Comparison of ENCODE assay signal across 11 cellular contexts in the genomic region with DNA sequence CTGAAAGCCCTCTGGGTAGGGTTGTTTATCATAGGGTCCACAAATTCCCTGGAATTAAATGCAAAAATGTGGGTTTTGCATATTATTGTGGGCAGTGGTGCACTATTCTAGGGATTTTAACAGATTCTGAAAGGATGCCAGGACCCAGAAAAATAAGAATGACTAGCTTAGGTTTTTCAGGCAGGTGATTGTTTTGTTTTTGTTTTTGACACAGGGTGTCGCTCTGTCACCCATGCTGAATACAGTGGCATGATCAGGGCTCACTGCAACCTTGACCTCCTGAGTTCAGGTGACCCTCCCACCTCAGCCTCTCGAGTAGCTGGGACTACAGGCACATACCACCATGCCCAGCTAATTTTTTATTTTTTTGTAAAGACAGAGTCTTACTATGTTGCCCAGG. TPM values are rescaled to one million over a fixed set of nuclear protein-coding genes. Genes with fewer than 3 reads are reported as not detected.
DNase-seq lines count a peak whose midpoint lies in the region; ATAC-seq, FAIRE-seq and TF ChIP-seq lines count a peak whose summit lies in the region.
"Had no signal": no experiment of that assay in that cellular context is flagged by ENCODE, and none has a peak within 500 bp of the region (broad histone marks: within the 10 kb centered on the region; RNA-seq: fewer than 3 reads in every experiment).

No MANE protein-coding gene starts in this region.

- TSS peak; percentile 89 for BruUV-seq in endothelial cell of umbilical vein (replicated peaks; lab: Mats Ljungman, UMichigan)

- FAIRE-seq in A549 (lab: Jason Lieb, UNC) (no peak), endothelial cell of umbilical vein (lab: Jason Lieb, UNC) (no peak)

- H3K4ac ChIP-seq in neuronal stem cell (ENCODE audit: low read length) = no peak overlapping the region

- H3K4me3 ChIP-seq in A549 (no peak overlapping the region), endothelial cell of umbilical vein (replicated peaks in 1 of 3; ENCODE audit: insufficient read depth in 1 of 3, low read depth in 1 of 3, low read length in 3 of 3) (no peak overlapping the region), neuronal stem cell (ENCODE audit: low read length in 2 of 2) (no peak overlapping the region), ovary (no peak overlapping the region)

- no peaks in the 10 kb centered on the region for H4K20me1 ChIP-seq in endothelial cell of umbilical vein (replicated peaks; ENCODE audit: control insufficient read depth, extremely low read depth, insufficient read depth, low read length)

- no peak overlapping the region for H3K23ac ChIP-seq in neuronal stem cell (ENCODE audit: low read depth, low read length, poor library complexity)

- TF ChIP-seq EP300 in A549 (IDR thresholded peaks at IDR 0.05) = no peak
- no peak for TF ChIP-seq EP300 in ovary (IDR thresholded peaks at IDR 0.05)

- H3K27ac ChIP-seq in A549 (peak overlapping the region; percentile 83 to 94), endothelial cell of umbilical vein (ENCODE audit: insufficient read depth, low read depth, low read length) (peak overlapping the region; percentile 91), neuronal stem cell (replicated peaks; ENCODE audit: low read length) (peak overlapping the region; percentile 1), ovary (peak overlapping the region in 1 of 2 donors; percentile 39)

- H2AFZ ChIP-seq in endothelial cell of umbilical vein (ENCODE audit: low read depth, low read length) = peak overlapping the region; percentile 20
- H2AFZ ChIP-seq in neuronal stem cell (ENCODE audit: low read length) = peak overlapping the region; percentile 75

- H3K27me3 ChIP-seq in endothelial cell of umbilical vein (ENCODE audit: control insufficient read depth in 2 of 2, insufficient read depth in 2 of 2, low read length in 2 of 2) = no peaks in the 10 kb centered on the region
- H3K27me3 ChIP-seq in neuronal stem cell (ENCODE audit: control insufficient read depth in 3 of 3, insufficient read depth in 3 of 3, low read depth in 1 of 3, low read length in 3 of 3) = peaks cover 0 to 31% (median 11%) of the 10 kb centered on the region in 3 experiments
- no peaks in the 10 kb centered on the region for H3K27me3 ChIP-seq in ovary

- TF ChIP-seq RAD21 in A549 (conservative IDR thresholded peaks at IDR 0.05 in 1 of 2, IDR thresholded peaks at IDR 0.05 in 1 of 2) = 0 out of 5 replicates have a peak, but pooled peaks of 1 of the 2 experiments have one; percentile 19

- H4K91ac ChIP-seq in neuronal stem cell (ENCODE audit: low read depth, low read length, poor library complexity) = no peak overlapping the region

- intact Hi-C loops in endothelial cell of umbilical vein (cut with micrococcal nuclease) = no loop called here
- intact Hi-C loops in ovary (cut with DNase I) = no loop called here

- peaks cover 0 to 4% of the 10 kb centered on the region in 2 experiments for H3K36me3 ChIP-seq in endothelial cell of umbilical vein (ENCODE audit: control insufficient read depth in 2 of 2, extremely low read depth in 1 of 2, insufficient read depth in 2 of 2, low read length in 2 of 2)
- no peaks in the 10 kb centered on the region for H3K36me3 ChIP-seq in neuronal stem cell (replicated peaks in 1 of 2; ENCODE audit: control insufficient read depth in 2 of 2, insufficient read depth in 2 of 2, low read length in 2 of 2)
- no peaks in the 10 kb centered on the region for H3K36me3 ChIP-seq in ovary

- TF ChIP-seq POLR2A in A549 (IDR thresholded peaks at IDR 0.05; ENCODE audit: low read length) (no peak), endothelial cell of umbilical vein (IDR thresholded peaks at IDR 0.05; ENCODE audit: low read depth, low read length) (no peak), ovary (IDR thresholded peaks at IDR 0.05) (no peak)

- 77% methylated on average over 2 of the region's 2 CpGs for WGBS in A549 (ENCODE audit: missing lambda C conversion rate)
- WGBS in neuronal stem cell (ENCODE audit: extremely low coverage in 2 of 2, insufficient read length in 2 of 2, insufficient replicate concordance in 1 of 2), 2 donors = no CpG with 5 or more reads among the region's 2 CpGs
- WGBS in ovary, 3 donors = 79 to 80% (median 79%) methylated on average over 2 of the region's 2 CpGs

- H3K4me1 ChIP-seq in A549 (peaks cover 20% of the 10 kb centered on the region), endothelial cell of umbilical vein (ENCODE audit: control insufficient read depth, extremely low read depth, insufficient read depth, low read length) (peaks cover 54% of the 10 kb centered on the region), neuronal stem cell (ENCODE audit: control insufficient read depth in 2 of 2, insufficient read depth in 1 of 2, low read depth in 1 of 2, low read length in 2 of 2) (peaks cover 4 to 7% of the 10 kb centered on the region in 2 donors), ovary (ENCODE audit: insufficient read depth) (peaks cover 3% of the 10 kb centered on the region)

- CTCF ChIA-PET in A549 (lab: Yijun Ruan, JAX) = interaction anchor here (0.6 to 3.5 kb wide), 16 partner anchors 11 to 653 kb away, joined by 3 to 15 read pairs (median 4); a partner anchor contains a TSS
- CTCF ChIA-PET in endothelial cell of umbilical vein (lab: Charles Lee) = interaction anchor here (0.7 to 2.2 kb wide), 19 partner anchors 9 to 607 kb away, joined by 3 to 15 read pairs (median 4); a partner anchor contains a TSS

- H2BK12ac ChIP-seq in neuronal stem cell (ENCODE audit: low read length) = no peak overlapping the region

- H2AK5ac ChIP-seq in neuronal stem cell (ENCODE audit: low read depth, low read length) = no peak overlapping the region

- H2BK5ac ChIP-seq in neuronal stem cell (ENCODE audit: low read length) = no peak overlapping the region

- no peak overlapping the region for H4K8ac ChIP-seq in neuronal stem cell (ENCODE audit: low read depth, low read length)

- H3K79me2 ChIP-seq in endothelial cell of umbilical vein (ENCODE audit: control insufficient read depth, insufficient read depth, low read length) = no peaks in the 10 kb centered on the region

- H3K18ac ChIP-seq in neuronal stem cell (ENCODE audit: low read length) = no peak overlapping the region

- dilution Hi-C loops in endothelial cell of umbilical vein (cut with MboI; ENCODE audit: extremely low pct_ligation_motif_present, low sequenced_read_pairs) = no loop called here

- DNase-seq in A549 (ENCODE audit: low read depth in 1 of 2, low spot score in 1 of 2) (no peak), NCI-H226 (peak; percentile 26), endothelial cell of umbilical vein (ENCODE audit: low read depth, low spot score) (no peak), neuronal stem cell (ENCODE audit: low spot score) (no peak), ovary (no peak)
- DNase-seq in stimulated activated CD4-positive, alpha-beta T cell treated with anti-CD3 and anti-CD28 coated beads, Interleukin-15, amount 100 ng/mL, for 24 hours = no peak
- DNase-seq: activated CD4-positive, CD25-positive, alpha-beta regulatory T cell; activated effector memory CD4-positive, alpha-beta T cell treated with Interleukin-2 at 50 U/mL for 16 hours; effector CD4-positive, alpha-beta T cell had no signal

- H3K14ac ChIP-seq in neuronal stem cell (ENCODE audit: low read length) = no peak overlapping the region

- H3K9me3 ChIP-seq in A549 (no peaks in the 10 kb centered on the region), endothelial cell of umbilical vein (replicated peaks; ENCODE audit: control insufficient read depth, insufficient read depth, low read length) (no peaks in the 10 kb centered on the region), neuronal stem cell (replicated peaks in 1 of 2; ENCODE audit: control insufficient read depth in 2 of 2, insufficient read depth in 1 of 2, low read depth in 1 of 2, low read length in 2 of 2) (peaks cover 0 to 4% of the 10 kb centered on the region in 2 donors), ovary (no peaks in the 10 kb centered on the region)

- H3K9ac ChIP-seq in endothelial cell of umbilical vein (replicated peaks; ENCODE audit: extremely low read depth, insufficient read depth, low read length) = peak overlapping the region; percentile 65
- H3K9ac ChIP-seq in neuronal stem cell (ENCODE audit: low read depth, low read length, poor library complexity) = no peak overlapping the region

- H3K4me2 ChIP-seq in A549 = peak overlapping the region; percentile 61
- peak overlapping the region; percentile 29 for H3K4me2 ChIP-seq in endothelial cell of umbilical vein (ENCODE audit: insufficient read depth, low read length)
- H3K4me2 ChIP-seq in neuronal stem cell (ENCODE audit: insufficient read depth, low read length, poor library complexity, severe bottlenecking) = no peak overlapping the region

- no peak overlapping the region for H2BK15ac ChIP-seq in neuronal stem cell (ENCODE audit: low read length)

- POLR2A ChIA-PET in A549 (lab: Yijun Ruan, JAX) (interaction anchor here (0.6 to 1.5 kb wide), 7 partner anchors 9 to 608 kb away, joined by 3 to 8 read pairs (median 6); a partner anchor contains a TSS), endothelial cell of umbilical vein (lab: Charles Lee) (interaction anchor here (0.7 to 1.6 kb wide), 3 partner anchors 11 to 22 kb away, joined by 3 to 8 read pairs (median 7); a partner anchor contains a TSS)

- H2BK120ac ChIP-seq in neuronal stem cell (ENCODE audit: low read depth, low read length) = no peak overlapping the region

- H3K79me1 ChIP-seq in neuronal stem cell (ENCODE audit: low read depth, low read length) = no peaks in the 10 kb centered on the region

- H3K9me1 ChIP-seq in endothelial cell of umbilical vein (replicated peaks; ENCODE audit: control insufficient read depth, extremely low read depth, insufficient read depth, low read length) = no peaks in the 10 kb centered on the region

- TF ChIP-seq CTCF in A549 (IDR thresholded peaks at IDR 0.05) (no peak), endothelial cell of umbilical vein (IDR thresholded peaks at IDR 0.05; ENCODE audit: extremely low read depth in 1 of 2, insufficient read depth in 1 of 2, low read depth in 1 of 2, low read length in 2 of 2) (no peak), ovary (IDR thresholded peaks at IDR 0.05) (no peak)

- ATAC-seq in A549 (peak in 1 of 2 experiments; percentile 3; a peak in 1 of 6 replicates), HG02623 (IDR thresholded peaks at IDR 0.05; ENCODE audit: unreplicated experiment) (no peak), GM21528 (IDR thresholded peaks at IDR 0.05; ENCODE audit: low FRiP score, unreplicated experiment) (no peak)

RNA-seq across cellular contexts. Expression of a gene that starts 19.2 kb away (rescaled TPM):
- 3.9 and 4.3 TPM in 2 replicates for polyA plus RNA-seq in A549 (2011; rRNA removed)
- polyA plus RNA-seq in A549 (2012; cell fraction: cytosol; rRNA removed) = 3.0 and 3.3 TPM in 2 replicates
- 2.1 and 3.0 TPM in 2 replicates for polyA plus RNA-seq in A549 (2012; cell fraction: nucleus; rRNA removed)
- polyA plus RNA-seq in A549 (2017; fragmentation: RNase III; extraction: RNeasy Plus Mini Kit Qiagen cat#74134 plus additional on column Dnase treatment) = 2.9 to 4.1 TPM (median 3.6 TPM) in 3 replicates
- 4.6 and 6.6 TPM in 2 replicates for polyA minus RNA-seq in A549 (2011; rRNA and poly(A)+ RNA removed)
- 38.3 and 39.2 TPM in 2 replicates for total RNA-seq in endothelial cell of umbilical vein
- 13.8 and 18.7 TPM in 2 replicates for polyA plus RNA-seq in endothelial cell of umbilical vein
- polyA plus RNA-seq in endothelial cell of umbilical vein (2011; cell fraction: cytosol; rRNA removed) = 18.8 and 20.6 TPM in 2 replicates
- 14.1 and 16.7 TPM in 2 replicates for polyA plus RNA-seq in endothelial cell of umbilical vein (2011; cell fraction: nucleus; rRNA removed)
- 24.9 and 66.5 TPM in 2 replicates for polyA plus RNA-seq in endothelial cell of umbilical vein (2012)
- 22.0 and 25.6 TPM in 2 replicates for polyA minus RNA-seq in endothelial cell of umbilical vein
- not detected for polyA minus RNA-seq in endothelial cell of umbilical vein (2011; cell fraction: cytosol; rRNA and poly(A)+ RNA removed)
- polyA minus RNA-seq in endothelial cell of umbilical vein (2011; cell fraction: nucleus; rRNA and poly(A)+ RNA removed) = 13.3 and 16.1 TPM in 2 replicates
- 0.21 TPM for polyA plus RNA-seq in neuronal stem cell (2013, experiment 1 of 2)
- polyA plus RNA-seq in neuronal stem cell (2013, experiment 2 of 2) = 0.03 TPM
- 10 to 100 TPM in 2 of 7 donors, 1 to 10 TPM in 4, under 1 TPM in 1; 0.56 to 14.5 (median 4.0) TPM for total RNA-seq in ovary
- polyA plus RNA-seq in ovary = 1 to 10 TPM in 1 of 2 donors, under 1 TPM in 1; 0.51 to 2.7 TPM

RNA-seq across cellular contexts. Expression of a gene that starts 25.5 kb away (rescaled TPM):
- polyA plus RNA-seq in A549 (2011; rRNA removed) (not detected in 2 replicates), A549 (2017; fragmentation: RNase III; extraction: RNeasy Plus Mini Kit Qiagen cat#74134 plus additional on column Dnase treatment) (not detected in 3 replicates), endothelial cell of umbilical vein (not detected in 2 replicates), ovary (not detected)
- polyA plus RNA-seq in A549 (2012; cell fraction: cytosol; rRNA removed) = 0.08 TPM in 1 of 2 replicates, not detected in the other
- not detected in 2 replicates for polyA plus RNA-seq in A549 (2012; cell fraction: nucleus; rRNA removed)
- polyA minus RNA-seq in A549 (2011; rRNA and poly(A)+ RNA removed) = not detected in 2 replicates
- total RNA-seq in endothelial cell of umbilical vein (not detected in 2 replicates), ovary (not detected)
- polyA plus RNA-seq in endothelial cell of umbilical vein (2011; cell fraction: cytosol; rRNA removed) = not detected in 2 replicates
- polyA plus RNA-seq in endothelial cell of umbilical vein (2011; cell fraction: nucleus; rRNA removed) = not detected in 2 replicates
- not detected in 2 replicates for polyA plus RNA-seq in endothelial cell of umbilical vein (2012)
- not detected in 2 replicates for polyA minus RNA-seq in endothelial cell of umbilical vein
- not detected for polyA minus RNA-seq in endothelial cell of umbilical vein (2011; cell fraction: cytosol; rRNA and poly(A)+ RNA removed)
- polyA minus RNA-seq in endothelial cell of umbilical vein (2011; cell fraction: nucleus; rRNA and poly(A)+ RNA removed) = not detected in 2 replicates
- not detected for polyA plus RNA-seq in neuronal stem cell (2013, experiment 1 of 2)
- polyA plus RNA-seq in neuronal stem cell (2013, experiment 2 of 2) = not detected

RNA-seq across cellular contexts. Expression of a gene that starts 48.0 kb away (rescaled TPM):
- polyA plus RNA-seq in A549 (2011; rRNA removed) (0.52 and 0.57 TPM in 2 replicates), A549 (2017; fragmentation: RNase III; extraction: RNeasy Plus Mini Kit Qiagen cat#74134 plus additional on column Dnase treatment) (0.05 to 0.08 TPM in 2 of 3 replicates, not detected in the other), endothelial cell of umbilical vein (not detected in 2 replicates), ovary (1 to 10 TPM; 1.1 to 7.6 TPM)
- polyA plus RNA-seq in A549 (2012; cell fraction: cytosol; rRNA removed) = 0.15 and 0.16 TPM in 2 replicates
- 0.06 and 0.15 TPM in 2 replicates for polyA plus RNA-seq in A549 (2012; cell fraction: nucleus; rRNA removed)
- 0.21 and 0.63 TPM in 2 replicates for polyA minus RNA-seq in A549 (2011; rRNA and poly(A)+ RNA removed)
- total RNA-seq in endothelial cell of umbilical vein (not detected in 2 replicates), ovary (1 to 10 TPM; 1.1 to 3.5 (median 1.5) TPM)
- polyA plus RNA-seq in endothelial cell of umbilical vein (2011; cell fraction: cytosol; rRNA removed) = not detected in 2 replicates
- polyA plus RNA-seq in endothelial cell of umbilical vein (2011; cell fraction: nucleus; rRNA removed) = not detected in 2 replicates
- not detected in 2 replicates for polyA plus RNA-seq in endothelial cell of umbilical vein (2012)
- not detected in 2 replicates for polyA minus RNA-seq in endothelial cell of umbilical vein
- not detected for polyA minus RNA-seq in endothelial cell of umbilical vein (2011; cell fraction: cytosol; rRNA and poly(A)+ RNA removed)
- not detected in 2 replicates for polyA minus RNA-seq in endothelial cell of umbilical vein (2011; cell fraction: nucleus; rRNA and poly(A)+ RNA removed)
- polyA plus RNA-seq in neuronal stem cell (2013, experiment 1 of 2) = not detected
- polyA plus RNA-seq in neuronal stem cell (2013, experiment 2 of 2) = not detected

RNA-seq across cellular contexts. Expression of a gene that starts 52.6 kb away (rescaled TPM):
- 1.7 and 2.3 TPM in 2 replicates for polyA plus RNA-seq in A549 (2011; rRNA removed)
- polyA plus RNA-seq in A549 (2012; cell fraction: cytosol; rRNA removed) = 0.66 and 0.79 TPM in 2 replicates
- 1.3 and 2.0 TPM in 2 replicates for polyA plus RNA-seq in A549 (2012; cell fraction: nucleus; rRNA removed)
- polyA plus RNA-seq in A549 (2017; fragmentation: RNase III; extraction: RNeasy Plus Mini Kit Qiagen cat#74134 plus additional on column Dnase treatment) = 1.1 to 1.6 TPM (median 1.4 TPM) in 3 replicates
- 2.6 and 3.3 TPM in 2 replicates for polyA minus RNA-seq in A549 (2011; rRNA and poly(A)+ RNA removed)
- 7.1 and 9.7 TPM in 2 replicates for total RNA-seq in endothelial cell of umbilical vein
- 3.0 and 4.7 TPM in 2 replicates for polyA plus RNA-seq in endothelial cell of umbilical vein
- 2.4 and 3.2 TPM in 2 replicates for polyA plus RNA-seq in endothelial cell of umbilical vein (2011; cell fraction: cytosol; rRNA removed)
- 6.9 and 7.4 TPM in 2 replicates for polyA plus RNA-seq in endothelial cell of umbilical vein (2011; cell fraction: nucleus; rRNA removed)
- polyA plus RNA-seq in endothelial cell of umbilical vein (2012) = 2.6 and 5.2 TPM in 2 replicates
- polyA minus RNA-seq in endothelial cell of umbilical vein = 8.2 and 13.0 TPM in 2 replicates
- not detected for polyA minus RNA-seq in endothelial cell of umbilical vein (2011; cell fraction: cytosol; rRNA and poly(A)+ RNA removed)
- polyA minus RNA-seq in endothelial cell of umbilical vein (2011; cell fraction: nucleus; rRNA and poly(A)+ RNA removed) = 9.4 and 11.9 TPM in 2 replicates
- 6.1 TPM for polyA plus RNA-seq in neuronal stem cell (2013, experiment 1 of 2)
- 6.1 TPM for polyA plus RNA-seq in neuronal stem cell (2013, experiment 2 of 2)
- 10 to 100 TPM in 4 of 7 donors, 1 to 10 TPM in 3; 4.7 to 18.5 (median 10.6) TPM for total RNA-seq in ovary
- 1 to 10 TPM; 1.5 to 4.7 TPM for polyA plus RNA-seq in ovary
